Comparison of ENCODE assay signal across 1 cellular context in the genomic region with DNA sequence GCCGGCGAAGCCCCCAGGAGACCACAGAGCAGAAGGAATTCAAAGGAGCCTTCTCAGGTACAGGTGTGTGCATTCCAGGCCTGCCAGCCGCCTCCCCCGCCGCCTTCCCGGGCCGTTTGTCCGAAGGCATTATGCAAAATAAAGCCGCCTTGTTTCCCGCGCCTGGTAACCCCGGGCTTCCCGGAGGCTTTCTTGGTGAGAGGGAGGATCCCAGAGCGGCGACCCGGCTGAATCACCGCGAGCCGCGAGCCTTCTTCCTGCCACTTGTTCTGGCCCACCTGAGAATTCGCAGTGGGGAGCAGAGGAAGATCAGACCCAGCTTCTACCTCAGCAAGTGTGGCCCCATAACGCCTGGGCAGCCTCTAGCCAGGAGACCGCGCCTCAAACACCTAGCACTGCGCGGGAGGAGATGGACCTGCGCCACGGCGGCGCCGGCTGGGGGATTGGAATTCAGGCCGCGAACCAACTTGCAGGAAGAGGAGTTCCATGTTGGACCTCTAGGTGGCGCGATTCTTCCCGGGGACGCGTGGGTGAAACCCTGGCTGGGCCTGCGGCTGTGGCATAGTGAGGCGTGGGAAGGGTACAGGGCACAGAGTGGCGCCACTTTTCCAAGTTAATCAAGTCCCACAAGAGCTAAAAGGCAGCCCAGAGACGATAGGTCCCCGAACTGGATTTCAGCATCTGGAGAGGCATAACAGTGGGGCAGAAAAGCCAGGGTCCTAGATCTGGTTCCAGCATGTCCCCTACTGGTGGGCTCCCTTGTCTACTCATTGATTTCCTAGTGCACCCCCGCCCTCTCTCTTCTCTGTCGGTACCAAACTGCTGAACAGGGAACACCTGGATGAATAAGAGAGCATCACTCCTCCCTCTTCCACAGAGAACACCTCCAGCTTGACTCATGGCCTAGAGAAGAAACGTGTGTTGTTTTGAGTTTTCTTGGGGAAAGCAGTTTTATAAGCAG.
TF ChIP-seq lines count a peak whose summit lies in the region.

No MANE protein-coding gene starts in this region.

TF ChIP-seq in HEK293, 187 proteins besides CTCF, POLR2A, EP300 and RAD21 (continued from another document and continues in another):
- TF ChIP-seq PRDM6 (tag by site-specific recombination; IDR thresholded peaks at IDR 0.05) (no peak), ZXDB (tag by site-specific recombination; IDR thresholded peaks at IDR 0.05) (peak; percentile 18; the same call in 1 of the 2 replicates), ZNF223 (tag by site-specific recombination; IDR thresholded peaks at IDR 0.05) (peak; percentile 80), BCL11B (tag by site-specific recombination; IDR thresholded peaks at IDR 0.05; ENCODE audit: low read depth) (no peak), ZNF555 (tag by site-specific recombination; conservative IDR thresholded peaks at IDR 0.05) (no peak), ZNF660 (tag by site-specific recombination; IDR thresholded peaks at IDR 0.05) (peak; percentile 33; the same call in 1 of the 2 replicates), OVOL3 (tag by site-specific recombination; IDR thresholded peaks at IDR 0.05) (no peak), ZNF626 (tag by site-specific recombination; IDR thresholded peaks at IDR 0.05) (no peak), ZNF146 (tag by site-specific recombination; IDR thresholded peaks at IDR 0.05) (no peak), ZNF791 (tag by site-specific recombination; IDR thresholded peaks at IDR 0.05) (no peak), MEIS1 (CRISPR knock-in tag; IDR thresholded peaks at IDR 0.05; ENCODE audit: borderline replicate concordance) (no peak), ZNF423 (tag by site-specific recombination; IDR thresholded peaks at IDR 0.05) (no peak), ZNF843 (tag by site-specific recombination; IDR thresholded peaks at IDR 0.05) (no peak), KLF7 (tag by site-specific recombination; IDR thresholded peaks at IDR 0.05; ENCODE audit: borderline replicate concordance) (no peak), ZNF140 (tag by site-specific recombination; IDR thresholded peaks at IDR 0.05) (no peak), ZNF704 (tag by site-specific recombination; IDR thresholded peaks at IDR 0.05) (no peak), AEBP2 (tag by site-specific recombination; IDR thresholded peaks at IDR 0.05; ENCODE audit: borderline replicate concordance) (no peak), ZNF174 (tag by site-specific recombination; IDR thresholded peaks at IDR 0.05) (no peak), ZNF394 (tag by site-specific recombination; IDR thresholded peaks at IDR 0.05; ENCODE audit: borderline replicate concordance) (peak; percentile 18; the same call in 1 of the 2 replicates), ZNF76 (tag by site-specific recombination; IDR thresholded peaks at IDR 0.05; ENCODE audit: borderline replicate concordance, low read depth) (no peak), ZNF670 (tag by site-specific recombination; IDR thresholded peaks at IDR 0.05; ENCODE audit: low read depth) (no peak), YY2 (tag by site-specific recombination; IDR thresholded peaks at IDR 0.05) (no peak), ZFP37 (tag by site-specific recombination; IDR thresholded peaks at IDR 0.05) (no peak), ZNF23 (tag by site-specific recombination; IDR thresholded peaks at IDR 0.05; ENCODE audit: borderline replicate concordance) (no peak), ZNF248 (tag by site-specific recombination; IDR thresholded peaks at IDR 0.05) (no peak), SP3 (tag by site-specific recombination; IDR thresholded peaks at IDR 0.05) (no peak), IKZF3 (tag by site-specific recombination; IDR thresholded peaks at IDR 0.05) (no peak), ZNF639 (tag by site-specific recombination; IDR thresholded peaks at IDR 0.05) (no peak), SALL2 (tag by site-specific recombination; IDR thresholded peaks at IDR 0.05; ENCODE audit: borderline replicate concordance) (no peak), ZNF707 (tag by site-specific recombination; IDR thresholded peaks at IDR 0.05) (no peak), ZNF654 (tag by site-specific recombination; IDR thresholded peaks at IDR 0.05; ENCODE audit: low read depth) (peak; percentile 29), ZNF600 (tag by site-specific recombination; IDR thresholded peaks at IDR 0.05) (no peak), YY1 (tag by site-specific recombination; IDR thresholded peaks at IDR 0.05) (no peak), PRDM10 (tag by site-specific recombination; IDR thresholded peaks at IDR 0.05) (no peak)
- TF ChIP-seq, protein P1, sequence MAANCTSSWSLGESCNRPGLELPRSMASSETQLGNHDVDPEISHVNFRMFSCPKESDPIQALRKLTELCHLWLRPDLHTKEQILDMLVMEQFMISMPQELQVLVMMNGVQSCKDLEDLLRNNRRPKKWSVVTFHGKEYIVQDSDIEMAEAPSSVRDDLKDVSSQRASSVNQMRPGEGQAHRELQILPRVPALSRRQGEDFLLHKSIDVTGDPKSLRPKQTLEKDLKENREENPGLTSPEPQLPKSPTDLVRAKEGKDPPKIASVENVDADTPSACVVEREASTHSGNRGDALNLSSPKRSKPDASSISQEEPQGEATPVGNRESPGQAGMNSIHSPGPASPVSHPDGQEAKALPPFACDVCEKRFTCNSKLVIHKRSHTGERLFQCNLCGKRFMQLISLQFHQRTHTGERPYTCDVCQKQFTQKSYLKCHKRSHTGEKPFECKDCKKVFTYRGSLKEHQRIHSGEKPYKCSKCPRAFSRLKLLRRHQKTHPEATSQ (tag by site-specific recombination; IDR thresholded peaks at IDR 0.05) = no peak
- TF ChIP-seq, protein P2, sequence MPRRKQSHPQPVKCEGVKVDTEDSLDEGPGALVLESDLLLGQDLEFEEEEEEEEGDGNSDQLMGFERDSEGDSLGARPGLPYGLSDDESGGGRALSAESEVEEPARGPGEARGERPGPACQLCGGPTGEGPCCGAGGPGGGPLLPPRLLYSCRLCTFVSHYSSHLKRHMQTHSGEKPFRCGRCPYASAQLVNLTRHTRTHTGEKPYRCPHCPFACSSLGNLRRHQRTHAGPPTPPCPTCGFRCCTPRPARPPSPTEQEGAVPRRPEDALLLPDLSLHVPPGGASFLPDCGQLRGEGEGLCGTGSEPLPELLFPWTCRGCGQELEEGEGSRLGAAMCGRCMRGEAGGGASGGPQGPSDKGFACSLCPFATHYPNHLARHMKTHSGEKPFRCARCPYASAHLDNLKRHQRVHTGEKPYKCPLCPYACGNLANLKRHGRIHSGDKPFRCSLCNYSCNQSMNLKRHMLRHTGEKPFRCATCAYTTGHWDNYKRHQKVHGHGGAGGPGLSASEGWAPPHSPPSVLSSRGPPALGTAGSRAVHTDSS (tag by site-specific recombination; IDR thresholded peaks at IDR 0.05) = no peak
- TF ChIP-seq, protein P3, sequence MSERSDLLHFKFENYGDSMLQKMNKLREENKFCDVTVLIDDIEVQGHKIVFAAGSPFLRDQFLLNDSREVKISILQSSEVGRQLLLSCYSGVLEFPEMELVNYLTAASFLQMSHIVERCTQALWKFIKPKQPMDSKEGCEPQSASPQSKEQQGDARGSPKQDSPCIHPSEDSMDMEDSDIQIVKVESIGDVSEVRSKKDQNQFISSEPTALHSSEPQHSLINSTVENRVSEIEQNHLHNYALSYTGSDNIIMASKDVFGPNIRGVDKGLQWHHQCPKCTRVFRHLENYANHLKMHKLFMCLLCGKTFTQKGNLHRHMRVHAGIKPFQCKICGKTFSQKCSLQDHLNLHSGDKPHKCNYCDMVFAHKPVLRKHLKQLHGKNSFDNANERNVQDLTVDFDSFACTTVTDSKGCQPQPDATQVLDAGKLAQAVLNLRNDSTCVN (tag by site-specific recombination; optimal IDR thresholded peaks at IDR 0.05) = peak; percentile 29
- TF ChIP-seq, protein P4, sequence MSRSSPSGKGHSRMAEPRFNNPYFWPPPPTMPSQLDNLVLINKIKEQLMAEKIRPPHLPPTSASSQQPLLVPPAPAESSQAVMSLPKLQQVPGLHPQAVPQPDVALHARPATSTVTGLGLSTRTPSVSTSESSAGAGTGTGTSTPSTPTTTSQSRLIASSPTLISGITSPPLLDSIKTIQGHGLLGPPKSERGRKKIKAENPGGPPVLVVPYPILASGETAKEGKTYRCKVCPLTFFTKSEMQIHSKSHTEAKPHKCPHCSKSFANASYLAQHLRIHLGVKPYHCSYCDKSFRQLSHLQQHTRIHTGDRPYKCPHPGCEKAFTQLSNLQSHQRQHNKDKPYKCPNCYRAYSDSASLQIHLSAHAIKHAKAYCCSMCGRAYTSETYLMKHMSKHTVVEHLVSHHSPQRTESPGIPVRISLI (tag by site-specific recombination; IDR thresholded peaks at IDR 0.05) = no peak
- TF ChIP-seq, protein P5, sequence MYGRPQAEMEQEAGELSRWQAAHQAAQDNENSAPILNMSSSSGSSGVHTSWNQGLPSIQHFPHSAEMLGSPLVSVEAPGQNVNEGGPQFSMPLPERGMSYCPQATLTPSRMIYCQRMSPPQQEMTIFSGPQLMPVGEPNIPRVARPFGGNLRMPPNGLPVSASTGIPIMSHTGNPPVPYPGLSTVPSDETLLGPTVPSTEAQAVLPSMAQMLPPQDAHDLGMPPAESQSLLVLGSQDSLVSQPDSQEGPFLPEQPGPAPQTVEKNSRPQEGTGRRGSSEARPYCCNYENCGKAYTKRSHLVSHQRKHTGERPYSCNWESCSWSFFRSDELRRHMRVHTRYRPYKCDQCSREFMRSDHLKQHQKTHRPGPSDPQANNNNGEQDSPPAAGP (tag by site-specific recombination; IDR thresholded peaks at IDR 0.05) = no peak
- TF ChIP-seq, protein P6, sequence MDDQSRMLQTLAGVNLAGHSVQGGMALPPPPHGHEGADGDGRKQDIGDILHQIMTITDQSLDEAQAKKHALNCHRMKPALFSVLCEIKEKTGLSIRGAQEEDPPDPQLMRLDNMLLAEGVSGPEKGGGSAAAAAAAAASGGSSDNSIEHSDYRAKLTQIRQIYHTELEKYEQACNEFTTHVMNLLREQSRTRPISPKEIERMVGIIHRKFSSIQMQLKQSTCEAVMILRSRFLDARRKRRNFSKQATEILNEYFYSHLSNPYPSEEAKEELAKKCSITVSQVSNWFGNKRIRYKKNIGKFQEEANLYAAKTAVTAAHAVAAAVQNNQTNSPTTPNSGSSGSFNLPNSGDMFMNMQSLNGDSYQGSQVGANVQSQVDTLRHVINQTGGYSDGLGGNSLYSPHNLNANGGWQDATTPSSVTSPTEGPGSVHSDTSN (CRISPR knock-in tag; IDR thresholded peaks at IDR 0.05) = no peak
